Comparison of ENCODE assay signal across 16 cellular contexts in genomic region chr5:179825655-179826182, GRCh38. TPM values are rescaled to one million over a fixed set of nuclear protein-coding genes. Genes with fewer than 3 reads are reported as not detected.
DNase-seq lines count a peak whose midpoint lies in the region; ATAC-seq and TF ChIP-seq lines count a peak whose summit lies in the region.
"Had no signal": no experiment of that assay in that cellular context is flagged by ENCODE, and none has a peak within 500 bp of the region (broad histone marks: within the 10 kb centered on the region; RNA-seq: fewer than 3 reads in every experiment).

No MANE protein-coding gene starts in this region.

- H3K4me1 ChIP-seq in Panc1 (ENCODE audit: control insufficient read depth, insufficient read depth, low read length) (peaks cover 72% of the 10 kb centered on the region), skeletal muscle satellite cell (ENCODE audit: control insufficient read depth, insufficient read depth, low read length) (peaks cover 36% of the 10 kb centered on the region)

- no peaks in the 10 kb centered on the region for H3K27me3 Mint-ChIP-seq in activated CD8-positive, alpha-beta T cell treated with anti-CD3 and anti-CD28 coated beads for 36 hours
- no peaks in the 10 kb centered on the region for H3K27me3 Mint-ChIP-seq in activated CD8-positive, alpha-beta T cell treated with anti-CD3 and anti-CD28 coated beads, Interleukin-2, amount 10 ng/mL, durations not matched to agents 7 days and 5 days (ENCODE audit: low read depth)
- peaks cover 8% of the 10 kb centered on the region for H3K27me3 Mint-ChIP-seq in glutamatergic neuron (ENCODE audit: unreplicated experiment)

- TF ChIP-seq CTCF in activated CD8-positive, alpha-beta T cell treated with anti-CD3 and anti-CD28 coated beads for 36 hours (IDR thresholded peaks at IDR 0.05) = no peak
- TF ChIP-seq CTCF in Panc1 (IDR thresholded peaks at IDR 0.05) = no peak; the same call in 1 of the 2 replicates
- no peak for TF ChIP-seq CTCF in glutamatergic neuron (IDR thresholded peaks at IDR 0.05; ENCODE audit: partially characterized antibody, unreplicated experiment)

- H3K9me3 Mint-ChIP-seq in activated CD8-positive, alpha-beta T cell treated with anti-CD3 and anti-CD28 coated beads for 36 hours = no peaks in the 10 kb centered on the region
- H3K9me3 Mint-ChIP-seq in activated CD8-positive, alpha-beta T cell treated with anti-CD3 and anti-CD28 coated beads, Interleukin-2, amount 10 ng/mL, durations not matched to agents 7 days and 5 days (ENCODE audit: insufficient read depth) = no peaks in the 10 kb centered on the region
- H3K9me3 Mint-ChIP-seq in glutamatergic neuron (ENCODE audit: unreplicated experiment) = peaks cover 12% of the 10 kb centered on the region

- in situ Hi-C loops in Panc1 (cut with HindIII; ENCODE audit: low pct_unique_long_range_greater_than_20kb, low sequenced_read_pairs) = no loop called here

- H3K27ac ChIP-seq in Panc1 (ENCODE audit: low read length) = peak overlapping the region; percentile 7; the same call in 1 of the 2 replicates
- H3K27ac ChIP-seq: esophagus squamous epithelium, pancreas, SJCRH30 had no signal

- peak overlapping the region; percentile 46 for H3K27ac Mint-ChIP-seq in activated CD8-positive, alpha-beta T cell treated with anti-CD3 and anti-CD28 coated beads for 36 hours
- H3K27ac Mint-ChIP-seq in activated CD8-positive, alpha-beta T cell treated with anti-CD3 and anti-CD28 coated beads, Interleukin-2, amount 10 ng/mL, durations not matched to agents 7 days and 5 days = no peak overlapping the region
- H3K27ac Mint-ChIP-seq in glutamatergic neuron (ENCODE audit: unreplicated experiment) = peak overlapping the region; percentile 76

- H3K4me3 ChIP-seq in Panc1 (ENCODE audit: low read depth in 2 of 2, low read length in 2 of 2) (peak overlapping the region in 1 of 2 experiments; percentile 73; a peak in 2 of 4 replicates), skeletal muscle satellite cell (ENCODE audit: low read length) (no peak overlapping the region)
- H3K4me3 ChIP-seq: esophagus squamous epithelium, pancreas, SJCRH30 had no signal

- H3K36me3 ChIP-seq in Panc1 (ENCODE audit: control insufficient read depth, insufficient read depth, low read length) = peaks cover 15% of the 10 kb centered on the region
- peaks cover 81% of the 10 kb centered on the region for H3K36me3 ChIP-seq in skeletal muscle satellite cell (ENCODE audit: insufficient read depth, low read length)

- no peak overlapping the region for H3K9ac ChIP-seq in skeletal muscle satellite cell (ENCODE audit: low read depth, low read length)

- intact Hi-C loops in activated CD8-positive, alpha-beta T cell treated with anti-CD3 and anti-CD28 coated beads for 36 hours (cut with micrococcal nuclease) = no loop called here
- intact Hi-C loops in Panc1 (cut with micrococcal nuclease; ENCODE audit: unreplicated experiment) = no loop called here

- H3K27me3 ChIP-seq in Panc1 (ENCODE audit: control insufficient read depth, insufficient read depth, low read length) (no peaks in the 10 kb centered on the region), skeletal muscle satellite cell (ENCODE audit: control insufficient read depth, insufficient read depth, low read length) (no peaks in the 10 kb centered on the region)
- H3K27me3 ChIP-seq: esophagus squamous epithelium, pancreas, SJCRH30 had no signal

- no peak for ATAC-seq in activated CD8-positive, alpha-beta T cell treated with anti-CD3 and anti-CD28 coated beads for 36 hours
- ATAC-seq in activated CD8-positive, alpha-beta T cell treated with anti-CD3 and anti-CD28 coated beads, Interleukin-2, amount 10 ng/mL, durations not matched to agents 7 days and 5 days = no peak
- ATAC-seq in Panc1 (no peak), HG03095 (IDR thresholded peaks at IDR 0.05; ENCODE audit: unreplicated experiment) (no peak), HG02870 (IDR thresholded peaks at IDR 0.05; ENCODE audit: unreplicated experiment) (no peak)
- ATAC-seq: pancreas had no signal

- POLR2A ChIA-PET in activated CD8-positive, alpha-beta T cell treated with anti-CD3 and anti-CD28 coated beads for 36 hours (lab: Charles Lee) = interaction anchor here (0.6 kb wide), 1 partner anchor 235 kb away, joined by 4 read pairs; no protein-coding TSS in a partner anchor
- POLR2A ChIA-PET in activated CD8-positive, alpha-beta T cell treated with anti-CD3 and anti-CD28 coated beads, Interleukin-2, amount 10 ng/mL, durations not matched to agents 7 days and 5 days (lab: Charles Lee) = no interaction called here
- POLR2A ChIA-PET in Panc1 (lab: Charles Lee) = interaction anchor here (0.7 kb wide), 1 partner anchor 20 kb away, joined by 3 read pairs; the partner anchor contains the start of gene MGAT4B

- BruUV-seq in Panc1 (replicated peaks; lab: Mats Ljungman, UMichigan) = no TSS peak

- CTCF ChIA-PET in activated CD8-positive, alpha-beta T cell treated with anti-CD3 and anti-CD28 coated beads for 36 hours (lab: Charles Lee) = interaction anchor here (0.9 to 1.0 kb wide), 2 partner anchors 24 to 62 kb away, joined by 3 read pairs; no protein-coding TSS in a partner anchor
- CTCF ChIA-PET in activated CD8-positive, alpha-beta T cell treated with anti-CD3 and anti-CD28 coated beads, Interleukin-2, amount 10 ng/mL, durations not matched to agents 7 days and 5 days (lab: Charles Lee) = interaction anchor here (0.9 kb wide), 1 partner anchor 31 kb away, joined by 3 read pairs; no protein-coding TSS in a partner anchor
- CTCF ChIA-PET in Panc1 (lab: Charles Lee) = no interaction called here

- no peak overlapping the region for H3K4me3 Mint-ChIP-seq in activated CD8-positive, alpha-beta T cell treated with anti-CD3 and anti-CD28 coated beads for 36 hours
- no peak overlapping the region for H3K4me3 Mint-ChIP-seq in activated CD8-positive, alpha-beta T cell treated with anti-CD3 and anti-CD28 coated beads, Interleukin-2, amount 10 ng/mL, durations not matched to agents 7 days and 5 days
- no peak overlapping the region for H3K4me3 Mint-ChIP-seq in glutamatergic neuron (ENCODE audit: unreplicated experiment)

- no peak for DNase-seq in activated CD8-positive, alpha-beta T cell treated with anti-CD3 and anti-CD28 coated beads for 36 hours
- no peak for DNase-seq in activated CD8-positive, alpha-beta T cell treated with anti-CD3 and anti-CD28 coated beads, Interleukin-2, amount 10 ng/mL, durations not matched to agents 7 days and 5 days
- no peak for DNase-seq in Panc1 (ENCODE audit: low read depth, low spot score)
- no peak for DNase-seq in glutamatergic neuron
- DNase-seq in stimulated activated CD4-positive, alpha-beta T cell treated with anti-CD3 and anti-CD28 coated beads, Interleukin-4, amount 100 ng/mL, for 24 hours = no peak
- DNase-seq: activated CD8-positive, alpha-beta memory T cell treated with anti-CD3 and anti-CD28 coated beads, Interleukin-2, amount 50 U/mL, for 4 hours; DMS79; esophagus squamous epithelium; Karpas-422; mesendoderm; NCI-H187; SJCRH30 had no signal

- H3K9me3 ChIP-seq in Panc1 (ENCODE audit: control insufficient read depth, insufficient read depth, low read depth, low read length) (no peaks in the 10 kb centered on the region), skeletal muscle satellite cell (replicated peaks; ENCODE audit: low read length) (no peaks in the 10 kb centered on the region)
- H3K9me3 ChIP-seq: esophagus squamous epithelium, pancreas, SJCRH30 had no signal

- H3K4me2 ChIP-seq in skeletal muscle satellite cell (ENCODE audit: low read length) = peak overlapping the region; percentile 8

- H3K36me3 Mint-ChIP-seq in activated CD8-positive, alpha-beta T cell treated with anti-CD3 and anti-CD28 coated beads for 36 hours (ENCODE audit: low read depth) = peaks cover 64% of the 10 kb centered on the region
- peaks cover 76% of the 10 kb centered on the region for H3K36me3 Mint-ChIP-seq in activated CD8-positive, alpha-beta T cell treated with anti-CD3 and anti-CD28 coated beads, Interleukin-2, amount 10 ng/mL, durations not matched to agents 7 days and 5 days (ENCODE audit: low read depth)
- H3K36me3 Mint-ChIP-seq in glutamatergic neuron (ENCODE audit: unreplicated experiment) = peaks cover 10% of the 10 kb centered on the region

- H3K4me1 Mint-ChIP-seq in activated CD8-positive, alpha-beta T cell treated with anti-CD3 and anti-CD28 coated beads for 36 hours (ENCODE audit: low read depth) = peaks cover 40% of the 10 kb centered on the region
- peaks cover 36% of the 10 kb centered on the region for H3K4me1 Mint-ChIP-seq in activated CD8-positive, alpha-beta T cell treated with anti-CD3 and anti-CD28 coated beads, Interleukin-2, amount 10 ng/mL, durations not matched to agents 7 days and 5 days (ENCODE audit: low read depth)
- H3K4me1 Mint-ChIP-seq in glutamatergic neuron (ENCODE audit: low read depth, unreplicated experiment) = peaks cover 27% of the 10 kb centered on the region

RNA-seq across cellular contexts. Expression of gene SQSTM1, which starts 5.0 kb away (rescaled TPM):
- 100 to 1,000 TPM; 105 to 123 TPM for total RNA-seq in activated CD8-positive, alpha-beta T cell treated with anti-CD3 and anti-CD28 coated beads for 36 hours
- total RNA-seq in activated CD8-positive, alpha-beta T cell treated with anti-CD3 and anti-CD28 coated beads, Interleukin-2, amount 10 ng/mL, durations not matched to agents 7 days and 5 days = 100 to 1,000 TPM in 1 of 2 experiments, 10 to 100 TPM in 1; 100.0 to 102 TPM
- total RNA-seq in Panc1 (2021; ENCODE audit: unreplicated experiment) (985 TPM), glutamatergic neuron (ENCODE audit: unreplicated experiment) (97.0 TPM)
- polyA plus RNA-seq in Panc1 (2012; ENCODE audit: insufficient read length) = 958 TPM
- 416 and 1,062 TPM in 2 replicates for total RNA-seq in skeletal muscle satellite cell (2012; rRNA removed)

RNA-seq across cellular contexts. Expression of gene MGAT4B, which starts 19.1 kb away (rescaled TPM):
- total RNA-seq in activated CD8-positive, alpha-beta T cell treated with anti-CD3 and anti-CD28 coated beads for 36 hours = 10 to 100 TPM; 62.8 to 65.9 TPM
- total RNA-seq in activated CD8-positive, alpha-beta T cell treated with anti-CD3 and anti-CD28 coated beads, Interleukin-2, amount 10 ng/mL, durations not matched to agents 7 days and 5 days = 100 to 1,000 TPM in 1 of 2 experiments, 10 to 100 TPM in 1; 85.9 to 103 TPM
- 406 TPM for total RNA-seq in Panc1 (2021; ENCODE audit: unreplicated experiment)
- polyA plus RNA-seq in Panc1 (2012; ENCODE audit: insufficient read length) = 616 TPM
- 140 TPM for total RNA-seq in glutamatergic neuron (ENCODE audit: unreplicated experiment)
- total RNA-seq in skeletal muscle satellite cell (2012; rRNA removed) = 141 and 148 TPM in 2 replicates

RNA-seq across cellular contexts. Expression of gene LTC4S, which starts 31.9 kb away (rescaled TPM):
- total RNA-seq in activated CD8-positive, alpha-beta T cell treated with anti-CD3 and anti-CD28 coated beads for 36 hours = 1 to 10 TPM in 1 of 2 experiments, not detected in 1; 1.3 TPM
- total RNA-seq in activated CD8-positive, alpha-beta T cell treated with anti-CD3 and anti-CD28 coated beads, Interleukin-2, amount 10 ng/mL, durations not matched to agents 7 days and 5 days = 1 to 10 TPM; 3.7 to 3.8 TPM
- total RNA-seq in Panc1 (2021; ENCODE audit: unreplicated experiment) = 0.69 TPM
- polyA plus RNA-seq in Panc1 (2012; ENCODE audit: insufficient read length) = 1.2 TPM
- 0.91 TPM for total RNA-seq in glutamatergic neuron (ENCODE audit: unreplicated experiment)
- not detected in 2 replicates for total RNA-seq in skeletal muscle satellite cell (2012; rRNA removed)
- total RNA-seq: SJCRH30 had no signal

RNA-seq across cellular contexts. Expression of gene MRNIP, which starts 32.9 kb away (rescaled TPM):
- total RNA-seq in activated CD8-positive, alpha-beta T cell treated with anti-CD3 and anti-CD28 coated beads for 36 hours = 10 to 100 TPM; 19.8 to 21.5 TPM
- total RNA-seq in activated CD8-positive, alpha-beta T cell treated with anti-CD3 and anti-CD28 coated beads, Interleukin-2, amount 10 ng/mL, durations not matched to agents 7 days and 5 days = 10 to 100 TPM; 16.1 to 17.1 TPM
- 33.0 TPM for total RNA-seq in Panc1 (2021; ENCODE audit: unreplicated experiment)
- polyA plus RNA-seq in Panc1 (2012; ENCODE audit: insufficient read length) = 21.9 TPM
- total RNA-seq in glutamatergic neuron (ENCODE audit: unreplicated experiment) = 60.2 TPM
- total RNA-seq in skeletal muscle satellite cell (2012; rRNA removed) = 9.1 and 11.1 TPM in 2 replicates
